Comparison of ENCODE assay signal across 12 cellular contexts in genomic region chr11:123509737-123510578, GRCh38.
DNase-seq lines count a peak whose midpoint lies in the region; FAIRE-seq and TF ChIP-seq lines count a peak whose summit lies in the region.
"Had no signal": no experiment of that assay in that cellular context is flagged by ENCODE, and none has a peak within 500 bp of the region (broad histone marks: within the 10 kb centered on the region; RNA-seq: fewer than 3 reads in every experiment).

No MANE protein-coding gene starts in this region.

- H3K36me3 Mint-ChIP-seq in chondrocyte (ENCODE audit: low read depth), result no peaks in the 10 kb centered on the region

- TF ChIP-seq CTCF in endothelial cell of umbilical vein (IDR thresholded peaks at IDR 0.05; ENCODE audit: extremely low read depth in 1 of 2, insufficient read depth in 1 of 2, low read depth in 1 of 2, low read length in 2 of 2) (no peak), chondrocyte (IDR thresholded peaks at IDR 0.05) (no peak)

- H3K4me2 ChIP-seq in endothelial cell of umbilical vein (ENCODE audit: insufficient read depth, low read length), result no peak overlapping the region

- dilution Hi-C loops in endothelial cell of umbilical vein (cut with MboI; ENCODE audit: extremely low pct_ligation_motif_present, low sequenced_read_pairs), result no loop called here

- H3K9me1 ChIP-seq in endothelial cell of umbilical vein (replicated peaks; ENCODE audit: control insufficient read depth, extremely low read depth, insufficient read depth, low read length), result no peaks in the 10 kb centered on the region

- no peaks in the 10 kb centered on the region for H3K9me3 Mint-ChIP-seq in chondrocyte (ENCODE audit: low read depth)
- H3K9me3 Mint-ChIP-seq: activated B cell treated with CpG ODN at 0.5 μM for 24 hours had no signal

- peaks cover 8% of the 10 kb centered on the region for H3K4me1 ChIP-seq in endothelial cell of umbilical vein (ENCODE audit: control insufficient read depth, extremely low read depth, insufficient read depth, low read length)
- H3K4me1 ChIP-seq: parathyroid adenoma had no signal

- H3K27me3 Mint-ChIP-seq in chondrocyte (ENCODE audit: low read depth), result peaks cover 2% of the 10 kb centered on the region
- H3K27me3 Mint-ChIP-seq: activated B cell treated with CpG ODN at 0.5 μM for 24 hours had no signal

- no peaks in the 10 kb centered on the region for H3K79me2 ChIP-seq in endothelial cell of umbilical vein (ENCODE audit: control insufficient read depth, insufficient read depth, low read length)
- H3K79me2 ChIP-seq: parathyroid adenoma had no signal

- CTCF ChIA-PET in endothelial cell of umbilical vein (lab: Charles Lee), result interaction anchor here (0.9 to 3.2 kb wide), 17 partner anchors 9 to 198 kb away, joined by 3 to 31 read pairs (median 6); no protein-coding TSS in a partner anchor

- no peak overlapping the region for H3K4me3 ChIP-seq in endothelial cell of umbilical vein (replicated peaks in 1 of 3; ENCODE audit: insufficient read depth in 1 of 3, low read depth in 1 of 3, low read length in 3 of 3)
- H3K4me3 ChIP-seq: MG63, suprapubic skin had no signal

- intact Hi-C loops in endothelial cell of umbilical vein (cut with micrococcal nuclease), result loop anchor here (1.0 kb wide), 1 partner anchor 103 kb away; no protein-coding TSS in a partner anchor

- no peak overlapping the region for H3K9ac ChIP-seq in endothelial cell of umbilical vein (replicated peaks; ENCODE audit: extremely low read depth, insufficient read depth, low read length)
- H3K9ac ChIP-seq: parathyroid adenoma had no signal

- peak; percentile 95 for FAIRE-seq in endothelial cell of umbilical vein (lab: Jason Lieb, UNC)

- no peak overlapping the region for H3K27ac Mint-ChIP-seq in chondrocyte (ENCODE audit: unreplicated experiment)
- H3K27ac Mint-ChIP-seq: activated B cell treated with CpG ODN at 0.5 μM for 24 hours had no signal

- POLR2A ChIA-PET in endothelial cell of umbilical vein (lab: Charles Lee), result no interaction called here

- peaks cover 4% of the 10 kb centered on the region for H3K4me1 Mint-ChIP-seq in chondrocyte (ENCODE audit: low read depth)

- H3K27me3 ChIP-seq in endothelial cell of umbilical vein (ENCODE audit: control insufficient read depth in 2 of 2, insufficient read depth in 2 of 2, low read length in 2 of 2), result no peaks in the 10 kb centered on the region
- H3K27me3 ChIP-seq: suprapubic skin had no signal

- DNase-seq in ELF-1 (ENCODE audit: low read depth, low spot score), result peak; percentile 88
- peak; percentile 44 for DNase-seq in NCI-H774 (lab: John Stamatoyannopoulos, UW)
- peak; percentile 65 for DNase-seq in endothelial cell of umbilical vein (ENCODE audit: low read depth, low spot score)
- peak; percentile 45 for DNase-seq in non-pigmented ciliary epithelial cell (ENCODE audit: low read depth)
- DNase-seq in stimulated activated CD4-positive, alpha-beta T cell treated with anti-CD3 and anti-CD28 coated beads, Interleukin-2, amount 100 ng/mL, for 48 hours, result no peak
- DNase-seq in GOT3 (lab: John Stamatoyannopoulos, UW), result no peak
- DNase-seq in NAMALWA (ENCODE audit: low spot score), result no peak
- DNase-seq in chondrocyte (ENCODE audit: low spot score), result no peak
- DNase-seq: activated B cell treated with CpG ODN at 0.5 μM for 24 hours, MG63 had no signal

- H3K4me3 Mint-ChIP-seq in chondrocyte (ENCODE audit: unreplicated experiment), result no peak overlapping the region
- H3K4me3 Mint-ChIP-seq: activated B cell treated with CpG ODN at 0.5 μM for 24 hours had no signal

- H4K20me1 ChIP-seq in endothelial cell of umbilical vein (replicated peaks; ENCODE audit: control insufficient read depth, extremely low read depth, insufficient read depth, low read length), result no peaks in the 10 kb centered on the region

- no peak overlapping the region for H3K27ac ChIP-seq in endothelial cell of umbilical vein (ENCODE audit: insufficient read depth, low read depth, low read length)
- H3K27ac ChIP-seq: parathyroid adenoma, suprapubic skin had no signal

- no peaks in the 10 kb centered on the region for H3K9me3 ChIP-seq in endothelial cell of umbilical vein (replicated peaks; ENCODE audit: control insufficient read depth, insufficient read depth, low read length)
- H3K9me3 ChIP-seq: MG63, suprapubic skin had no signal

- no peaks in the 10 kb centered on the region for H3K36me3 ChIP-seq in endothelial cell of umbilical vein (ENCODE audit: control insufficient read depth in 2 of 2, extremely low read depth in 1 of 2, insufficient read depth in 2 of 2, low read length in 2 of 2)
- H3K36me3 ChIP-seq: MG63, suprapubic skin had no signal

- peak overlapping the region; percentile 66 for H2AFZ ChIP-seq in endothelial cell of umbilical vein (ENCODE audit: low read depth, low read length)
- H2AFZ ChIP-seq: parathyroid adenoma had no signal

- TF ChIP-seq POLR2A in endothelial cell of umbilical vein (IDR thresholded peaks at IDR 0.05; ENCODE audit: low read depth, low read length), result no peak

- no TSS peak for BruUV-seq in endothelial cell of umbilical vein (replicated peaks; lab: Mats Ljungman, UMichigan)

TF ChIP-seq in endothelial cell of umbilical vein, 7 proteins besides CTCF, POLR2A, EP300 and RAD21:
- TF ChIP-seq FOS (IDR thresholded peaks at IDR 0.05; ENCODE audit: borderline replicate concordance, insufficient read depth, low read length) (no peak), POLR2AphosphoS5 (IDR thresholded peaks at IDR 0.05; ENCODE audit: insufficient read depth, low read depth, low read length) (no peak), MYC (IDR thresholded peaks at IDR 0.05; ENCODE audit: low read depth, low read length) (no peak), GATA2 (IDR thresholded peaks at IDR 0.05; ENCODE audit: insufficient read depth, insufficient read length, low read depth, low read length) (no peak), EZH2 (IDR thresholded peaks at IDR 0.05; ENCODE audit: borderline replicate concordance, low read depth, low read length, severe bottlenecking) (no peak), MAX (IDR thresholded peaks at IDR 0.05; ENCODE audit: insufficient read depth, insufficient read length) (no peak), JUN (IDR thresholded peaks at IDR 0.05; ENCODE audit: borderline replicate concordance, insufficient read depth, insufficient read length, low read depth) (no peak)

Comparison
In these comparisons a context has a peak if more than half of its experiments do, and no peak if none do; other contexts are left out.
1. DNase-seq: peak in ELF-1 (single experiment), NCI-H774 (single experiment), endothelial cell of umbilical vein (single experiment) and non-pigmented ciliary epithelial cell (single experiment); none in stimulated activated CD4-positive, alpha-beta T cell treated with anti-CD3 and anti-CD28 coated beads, Interleukin-2, amount 100 ng/mL, for 48 hours (0 of 2), GOT3 (single experiment), NAMALWA (single experiment) and chondrocyte (single experiment).